Comparison of ENCODE assay signal across 19 cellular contexts in the genomic region with DNA sequence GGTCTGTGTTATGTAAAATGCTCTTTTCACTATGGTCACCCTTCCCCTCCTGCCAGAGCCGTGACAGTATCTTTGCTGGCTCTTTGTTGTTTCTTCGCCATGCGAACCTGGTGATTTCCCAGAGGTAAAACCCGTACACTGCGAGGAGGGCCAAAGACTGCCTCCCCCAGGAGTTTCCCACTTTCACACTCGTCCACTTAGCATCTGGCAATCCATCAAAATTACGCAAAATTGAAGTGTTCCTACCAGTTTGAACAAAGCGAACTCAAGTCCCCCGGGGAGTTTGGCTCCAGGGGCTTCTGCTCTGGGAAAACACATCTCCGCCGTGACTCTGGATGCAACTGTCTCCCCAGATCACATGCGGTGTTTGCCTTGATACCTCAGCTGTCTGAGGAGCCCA.
DNase-seq lines count a peak whose midpoint lies in the region; ATAC-seq, FAIRE-seq and TF ChIP-seq lines count a peak whose summit lies in the region.
"Had no signal": no experiment of that assay in that cellular context is flagged by ENCODE, and none has a peak within 500 bp of the region (broad histone marks: within the 10 kb centered on the region; RNA-seq: fewer than 3 reads in every experiment).

No MANE protein-coding gene starts in this region.

- no peaks in the 10 kb centered on the region for H3K9me3 ChIP-seq in right atrium auricular region
- H3K9me3 ChIP-seq in heart right ventricle, result no peaks in the 10 kb centered on the region
- H3K9me3 ChIP-seq in H1 (ENCODE audit: insufficient read depth in 2 of 2, low read depth in 1 of 2, low read length in 1 of 2), result peaks cover 13% of the 10 kb centered on the region in 2 experiments
- H3K9me3 ChIP-seq in mammary epithelial cell (replicated peaks; ENCODE audit: insufficient read depth, low read length), result no peaks in the 10 kb centered on the region
- H3K9me3 ChIP-seq: MG63, SJSA1 had no signal

- peak overlapping the region; percentile 43 for H2AFZ ChIP-seq in H1 (ENCODE audit: low read length)
- no peak overlapping the region for H2AFZ ChIP-seq in mammary epithelial cell (ENCODE audit: low read depth, low read length)

- dilution Hi-C loops in mammary epithelial cell (cut with HindIII; ENCODE audit: low sequenced_read_pairs), result no loop called here

- WGBS in heart right ventricle, 2 donors, result 79 to 80% methylated on average over 12 of the region's 12 CpGs
- WGBS in H1 (ENCODE audit: extremely low coverage in 1 of 2, insufficient coverage in 1 of 2, insufficient read length in 1 of 2, insufficient replicate concordance in 2 of 2, low coverage in 1 of 2, low lambda C conversion rate in 2 of 2, missing lambda C conversion rate in 1 of 2), 2 experiments, result 84% methylated on average over 12 of the region's 12 CpGs; no CpG with 5 or more reads in 1 of the 2 experiments
- 88% methylated on average over 12 of the region's 12 CpGs for WGBS in mammary epithelial cell (ENCODE audit: low coverage, missing lambda C conversion rate)

- H2BK20ac ChIP-seq in H1 (ENCODE audit: low read length), result no peak overlapping the region

- no peak for TF ChIP-seq EP300 in H1 (IDR thresholded peaks at IDR 0.05; ENCODE audit: borderline replicate concordance in 1 of 2, low read depth in 2 of 2, low read length in 2 of 2)

- H2BK15ac ChIP-seq in H1 (ENCODE audit: low read length), result no peak overlapping the region

- no peak overlapping the region for H3K9ac ChIP-seq in H1 (replicated peaks in 1 of 4; ENCODE audit: extremely low read depth in 1 of 4, low read depth in 3 of 4, low read length in 3 of 4)
- H3K9ac ChIP-seq in mammary epithelial cell (ENCODE audit: insufficient read depth, low read length), result no peak overlapping the region
- H3K9ac ChIP-seq: KMS-11 had no signal

- H3K27me3 ChIP-seq in right atrium auricular region, result no peaks in the 10 kb centered on the region
- no peaks in the 10 kb centered on the region for H3K27me3 ChIP-seq in heart right ventricle
- no peaks in the 10 kb centered on the region for H3K27me3 ChIP-seq in H1 (replicated peaks in 1 of 4; ENCODE audit: control insufficient read depth in 3 of 4, extremely low read depth in 1 of 4, insufficient read depth in 3 of 4, low read length in 3 of 4)
- H3K27me3 ChIP-seq in mammary epithelial cell (ENCODE audit: insufficient read depth, low read length), result peaks cover 3% of the 10 kb centered on the region
- H3K27me3 ChIP-seq: MG63, SJSA1 had no signal

- CTCF ChIA-PET in H1 (lab: Charles Lee; ENCODE audit: partially characterized antibody) (interaction anchor here (0.7 to 1.6 kb wide), 2 partner anchors 22 to 27 kb away, joined by 4 read pairs; no protein-coding TSS in a partner anchor), mammary epithelial cell (lab: Charles Lee; ENCODE audit: low non-redundant PET) (no interaction called here)

- H3K79me2 ChIP-seq in H1 (ENCODE audit: control insufficient read depth in 1 of 2, insufficient read depth in 2 of 2, low read length in 2 of 2), result no peaks in the 10 kb centered on the region
- H3K79me2 ChIP-seq in mammary epithelial cell (ENCODE audit: insufficient read depth, low read length), result no peaks in the 10 kb centered on the region

- no peak overlapping the region for H3K4me3 ChIP-seq in right atrium auricular region
- H3K4me3 ChIP-seq in heart right ventricle, result no peak overlapping the region
- no peak overlapping the region for H3K4me3 ChIP-seq in H1 (ENCODE audit: extremely low read depth in 1 of 4, insufficient read depth in 2 of 4, low read depth in 3 of 4, low read length in 4 of 4)
- no peak overlapping the region for H3K4me3 ChIP-seq in mammary epithelial cell (replicated peaks in 1 of 3; ENCODE audit: insufficient read depth in 1 of 3, low read depth in 2 of 3, low read length in 3 of 3)
- H3K4me3 ChIP-seq: MG63, SJSA1 had no signal

- H4K8ac ChIP-seq in H1 (ENCODE audit: extremely low read depth, insufficient read depth, low read length), result no peak overlapping the region

- no peak for TF ChIP-seq POLR2A in H1 (IDR thresholded peaks at IDR 0.05; ENCODE audit: control extremely low read depth in 1 of 2, low read depth in 2 of 2, low read length in 2 of 2)

- H3K27ac ChIP-seq in right atrium auricular region (no peak overlapping the region), heart right ventricle (no peak overlapping the region), H1 (ENCODE audit: low read depth, low read length) (no peak overlapping the region), mammary epithelial cell (ENCODE audit: insufficient read depth, low read depth, low read length) (no peak overlapping the region)
- H3K27ac ChIP-seq: KMS-11, SJSA1 had no signal

- BruUV-seq in mammary epithelial cell (replicated peaks; lab: Mats Ljungman, UMichigan), result no TSS peak

- no peak for FAIRE-seq in H1 (lab: Jason Lieb, UNC)
- FAIRE-seq: HepG2 had no signal

- in situ Hi-C loops in mammary epithelial cell (cut with MboI; ENCODE audit: low sequenced_read_pairs in 2 of 2), result loop anchor here in 1 of 2 donors (25.0 kb wide), 1 partner anchor 238 kb away; a partner anchor contains a TSS

- H3K23ac ChIP-seq in H1 (ENCODE audit: insufficient read length), result no peak overlapping the region

- no peak for ATAC-seq in heart right ventricle
- ATAC-seq in HG03280 (IDR thresholded peaks at IDR 0.05; ENCODE audit: unreplicated experiment), result no peak
- ATAC-seq: HepG2 had no signal

- H3K4me2 ChIP-seq in H1 (ENCODE audit: insufficient read depth in 1 of 2, low read depth in 2 of 2, low read length in 2 of 2), result 0 out of 4 replicates have a peak overlapping the region, but pooled peaks of 1 of the 2 experiments have one; percentile 8
- H3K4me2 ChIP-seq in mammary epithelial cell (ENCODE audit: insufficient read depth, low read depth, low read length), result no peak overlapping the region
- H3K4me2 ChIP-seq: KMS-11 had no signal

- POLR2A ChIA-PET in H1 (lab: Charles Lee; ENCODE audit: partially characterized antibody), result no interaction called here

- H4K20me1 ChIP-seq in H1 (replicated peaks in 1 of 2; ENCODE audit: control insufficient read depth in 1 of 2, insufficient read depth in 2 of 2, low read length in 2 of 2) (no peaks in the 10 kb centered on the region), mammary epithelial cell (ENCODE audit: insufficient read depth, low read length) (no peaks in the 10 kb centered on the region)

- H2BK120ac ChIP-seq in H1 (replicated peaks; ENCODE audit: low read depth, low read length), result no peak overlapping the region

- intact Hi-C loops in heart right ventricle (cut with DNase I), result loop anchor here in 3 of 10 donors (5.0 kb wide), 2 partner anchors 38 to 43 kb away; no protein-coding TSS in a partner anchor
- intact Hi-C loops in mammary epithelial cell (cut with micrococcal nuclease), result no loop called here

- H3K4me1 ChIP-seq in right atrium auricular region (peaks cover 0 to 22% of the 10 kb centered on the region in 2 donors), heart right ventricle (peaks cover 8 to 42% (median 29%) of the 10 kb centered on the region in 9 donors), H1 (replicated peaks in 1 of 4; ENCODE audit: control insufficient read depth in 3 of 4, insufficient read depth in 4 of 4, low read length in 3 of 4) (peaks cover 0 to 5% (median 3%) of the 10 kb centered on the region in 4 experiments; a peak in 2 of 7 replicates), mammary epithelial cell (ENCODE audit: insufficient read depth, low read length) (peaks cover 5% of the 10 kb centered on the region)

- no peak for TF ChIP-seq CTCF in right atrium auricular region (IDR thresholded peaks at IDR 0.05)
- no peak for TF ChIP-seq CTCF in heart right ventricle (IDR thresholded peaks at IDR 0.05)
- TF ChIP-seq CTCF in H1 (IDR thresholded peaks at IDR 0.05; ENCODE audit: control extremely low read depth in 1 of 3, insufficient read depth in 1 of 3, low read depth in 1 of 3, low read length in 3 of 3), result no peak
- TF ChIP-seq CTCF in mammary epithelial cell (conservative IDR thresholded peaks at IDR 0.05 in 1 of 2, IDR thresholded peaks at IDR 0.05 in 1 of 2; ENCODE audit: extremely low read depth in 1 of 2, insufficient read depth in 1 of 2, low read depth in 1 of 2, low read length in 2 of 2), result no peak

- no peak overlapping the region for H3K14ac ChIP-seq in H1 (ENCODE audit: insufficient read length)

- H4K91ac ChIP-seq in H1 (replicated peaks; ENCODE audit: insufficient read length, low read length), result no peak overlapping the region

- H2AK5ac ChIP-seq in H1 (ENCODE audit: low read depth, low read length), result no peak overlapping the region

- H2BK12ac ChIP-seq in H1 (ENCODE audit: low read depth, low read length), result no peak overlapping the region

- no peak overlapping the region for H4K5ac ChIP-seq in H1 (ENCODE audit: insufficient read length, low read depth, low read length)

- DNase-seq in right atrium auricular region (ENCODE audit: low spot score) (peak; percentile 28), heart right ventricle (no peak), NCI-H2171 treated with DMSO at 0.1 percent for 48 hours (lab: John Stamatoyannopoulos, UW) (peak; percentile 64), H1 (ENCODE audit: low read depth in 1 of 2, low spot score in 2 of 2) (peak in 1 of 2 experiments; percentile 40), NCI-H2196 (lab: John Stamatoyannopoulos, UW; ENCODE audit: unreplicated experiment) (no peak), DMS153 treated with DMSO at 0.1 percent for 48 hours (lab: John Stamatoyannopoulos, UW; ENCODE audit: unreplicated experiment) (no peak), mammary epithelial cell (no peak)
- DNase-seq: ACHN; CD8-positive, alpha-beta memory T cell; H9; MG63; NCI-H1092 treated with DMSO at 0.1 percent for 48 hours; NCI-H2029 treated with DMSO at 0.1 percent for 48 hours; NCI-H510A; OCI-M1 had no signal

- no peak overlapping the region for H3K4ac ChIP-seq in H1 (replicated peaks; ENCODE audit: insufficient read length, low read depth, low read length)

- no peak overlapping the region for H3K18ac ChIP-seq in H1 (ENCODE audit: extremely low read depth, low read length)

- TF ChIP-seq RAD21 in H1 (IDR thresholded peaks at IDR 0.05 in 1 of 2, conservative IDR thresholded peaks at IDR 0.05 in 1 of 2; ENCODE audit: low read depth in 2 of 2, low read length in 2 of 2), result no peak

- no peaks in the 10 kb centered on the region for H3K23me2 ChIP-seq in H1 (ENCODE audit: low read depth, low read length)

- H3K36me3 ChIP-seq in right atrium auricular region (no peaks in the 10 kb centered on the region), heart right ventricle (no peaks in the 10 kb centered on the region), H1 (ENCODE audit: control insufficient read depth in 2 of 4, insufficient read depth in 4 of 4, low read length in 3 of 4) (no peaks in the 10 kb centered on the region), mammary epithelial cell (ENCODE audit: insufficient read depth, low read length) (no peaks in the 10 kb centered on the region)
- H3K36me3 ChIP-seq: MG63, SJSA1 had no signal

- no peaks in the 10 kb centered on the region for H3K79me1 ChIP-seq in H1 (ENCODE audit: low read depth, low read length)

- H3K56ac ChIP-seq in H1 (replicated peaks; ENCODE audit: insufficient read length, low read depth, low read length), result no peak overlapping the region

- H2BK5ac ChIP-seq in H1 (ENCODE audit: low read depth, low read length), result no peak overlapping the region

TF ChIP-seq in H1, 55 proteins besides CTCF, POLR2A, EP300 and RAD21 (continues in another document):
- TF ChIP-seq CBX5 (IDR thresholded peaks at IDR 0.05; ENCODE audit: low read depth, low read length) (no peak), TAF7 (optimal IDR thresholded peaks at IDR 0.05; ENCODE audit: borderline replicate concordance, low read depth, low read length) (no peak), SIX5 (IDR thresholded peaks at IDR 0.05; ENCODE audit: low read depth, low read length) (no peak)

Comparison
In these comparisons a context has a peak if more than half of its experiments do, and no peak if none do; other contexts are left out.
1. DNase-seq: peak in right atrium auricular region (single experiment) and NCI-H2171 treated with DMSO at 0.1 percent for 48 hours (single experiment); none in heart right ventricle (0 of 2), NCI-H2196 (single experiment), DMS153 treated with DMSO at 0.1 percent for 48 hours (single experiment) and mammary epithelial cell (single experiment).